In genomic region chr13:33879044-33879596, GRCh38 we compare ENCODE assay signal across 29 cellular contexts.
"Had no signal": no experiment of that assay in that cellular context is flagged by ENCODE, and none has a peak within 500 bp of the region (broad histone marks: within the 10 kb centered on the region; RNA-seq: fewer than 3 reads in every experiment).

No MANE protein-coding gene starts in this region.

- H3K9ac ChIP-seq: neural progenitor cell, parathyroid adenoma had no signal

- DNase-seq: effector memory CD8-positive, alpha-beta T cell; foreskin keratinocyte; glutamatergic neuron; heart right ventricle; hippocampal formation; left cardiac atrium; left lung; mesenchymal stem cell; mucosa of descending colon; naive B cell; stimulated activated CD4-positive, alpha-beta T cell treated with anti-CD3 and anti-CD28 coated beads, Interleukin-12 subunit alpha, Interleukin-12 subunit beta, amount 100 ng/mL, for 4 hours; stimulated activated CD4-positive, alpha-beta T cell treated with anti-CD3 and anti-CD28 coated beads, Interleukin-2, amount 100 ng/mL, for 24 hours; stimulated activated CD4-positive, alpha-beta T cell treated with anti-CD3 and anti-CD28 coated beads, Interleukin-4, amount 100 ng/mL, for 24 hours; stimulated activated naive CD4-positive, alpha-beta T cell treated with Interleukin-2 at 50 U/mL for 16 hours; stomach; thyroid gland; trophoblast cell had no signal

- H3K4me1 ChIP-seq: foreskin keratinocyte, gastroesophageal sphincter, left lung, neural progenitor cell, parathyroid adenoma, right atrium auricular region, stomach, thyroid gland, vagina had no signal

- H3K79me2 ChIP-seq: parathyroid adenoma had no signal

- ATAC-seq: effector memory CD8-positive, alpha-beta T cell; esophagus mucosa; foreskin keratinocyte; gastroesophageal sphincter; left cardiac atrium; left lung; mucosa of descending colon; sciatic nerve; stimulated activated effector memory CD8-positive, alpha-beta T cell treated with anti-CD3 and anti-CD28 coated beads, Interleukin-12 subunit alpha, Interleukin-12 subunit beta, amount 100 ng/mL, for 72 hours had no signal

- H3K36me3 ChIP-seq: gastroesophageal sphincter, heart right ventricle, left lung, neural progenitor cell, right atrium auricular region, stomach, thyroid gland, vagina had no signal

- H3K27me3 ChIP-seq: foreskin keratinocyte, gastroesophageal sphincter, heart right ventricle, left lung, neural progenitor cell, right atrium auricular region, stomach, thyroid gland, vagina had no signal

- H3K4me3 ChIP-seq: coronary artery, gastroesophageal sphincter, heart right ventricle, left lung, mucosa of descending colon, neural progenitor cell, right atrium auricular region, smooth muscle cell, stomach, thyroid gland, vagina had no signal

- H3K4me2 ChIP-seq: neural progenitor cell, smooth muscle cell had no signal

- FAIRE-seq: islet of Langerhans had no signal

- H2AFZ ChIP-seq: neural progenitor cell, parathyroid adenoma had no signal

- H3K27ac ChIP-seq: coronary artery, epithelial cell of prostate, foreskin keratinocyte, gastroesophageal sphincter, left lung, neural progenitor cell, parathyroid adenoma, right atrium auricular region, stomach, thyroid gland, vagina had no signal

- H3K9me3 ChIP-seq: gastroesophageal sphincter, left lung, mucosa of descending colon, right atrium auricular region, stomach, thyroid gland, vagina had no signal
